In the genomic region with DNA sequence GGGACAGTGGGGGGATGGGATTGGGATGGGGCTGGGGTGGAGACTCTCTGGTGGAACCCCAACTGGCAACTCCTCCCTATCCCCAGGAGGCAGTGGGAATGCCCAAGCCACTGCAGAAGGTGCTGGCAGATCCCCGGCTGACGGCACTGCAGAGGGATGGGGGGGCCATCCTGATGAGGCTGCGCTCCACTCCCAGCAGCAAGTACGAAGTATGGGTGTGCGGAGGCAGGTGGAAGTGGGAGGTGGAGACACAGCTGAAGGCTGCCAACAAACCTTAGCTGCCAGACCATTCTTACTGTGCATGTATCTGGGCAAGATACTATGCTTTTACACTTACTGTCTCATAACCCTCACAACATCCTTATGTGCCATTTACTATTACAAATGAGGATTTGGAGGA, we compare ENCODE assay signal across 31 cellular contexts. TPM values are rescaled to one million over a fixed set of nuclear protein-coding genes. Genes with fewer than 3 reads are reported as not detected.
"Had no signal": no experiment of that assay in that cellular context is flagged by ENCODE, and none has a peak within 500 bp of the region (broad histone marks: within the 10 kb centered on the region; RNA-seq: fewer than 3 reads in every experiment).

No MANE protein-coding gene starts in this region.

- H3K27me3 ChIP-seq: brain microvascular endothelial cell, Peyer's patch, SJCRH30 had no signal

- ATAC-seq: activated naive CD4-positive, alpha-beta T cell treated with anti-CD3 and anti-CD28 coated beads, Interleukin-2, amount 50 U/mL, for 72 hours; activated T-cell treated with anti-CD3 and anti-CD28 coated beads, Interleukin-2, amount 50 U/mL, for 4 hours had no signal

- H3K4me3 ChIP-seq: Peyer's patch, SJCRH30 had no signal

- H3K9me3 ChIP-seq: Peyer's patch, SJCRH30, SK-N-SH had no signal

- H3K4me1 ChIP-seq: Peyer's patch, SJCRH30 had no signal

- H3K4me2 ChIP-seq: KMS-11, SK-N-SH had no signal

- H3K27ac ChIP-seq: brain microvascular endothelial cell, KMS-11, Peyer's patch, RWPE1, SJCRH30, VCaP had no signal

- DNase-seq: activated CD4-positive, alpha-beta memory T cell treated with anti-CD3 and anti-CD28 coated beads for 36 hours; activated CD4-positive, alpha-beta T cell treated with anti-CD3 and anti-CD28 coated beads, Interleukin-2, amount 10 ng/mL, durations not matched to agents 7 days and 5 days; activated CD4-positive, CD25-positive, alpha-beta regulatory T cell; activated CD8-positive, alpha-beta memory T cell treated with anti-CD3 and anti-CD28 coated beads for 24 hours; activated effector memory CD4-positive, alpha-beta T cell treated with anti-CD3 and anti-CD28 coated beads, Interleukin-2, amount 50 U/mL, for 16 hours; activated naive CD4-positive, alpha-beta T cell treated with Interleukin-2 at 50 U/mL for 16 hours; activated naive CD8-positive, alpha-beta T cell treated with anti-CD3 and anti-CD28 coated beads, Interleukin-2, amount 50 U/mL, for 24 hours; activated T-cell treated with anti-CD3 and anti-CD28 coated beads, Interleukin-2, amount 50 U/mL, for 4 hours; amniotic stem cell; brain microvascular endothelial cell; NCI-H1092; NCI-H1417; NCI-H2029; NCI-H2107; NCI-H345; NCI-H510A; NCI-H526 treated with DMSO at 0.1 percent for 48 hours; NCI-H82; Peyer's patch; Right ventricle myocardium superior; SJCRH30; SK-N-SH; T-helper 1 cell had no signal

- H3K9ac ChIP-seq: KMS-11, SK-N-SH had no signal

RNA-seq across cellular contexts. Expression of a gene that starts 8.2 kb away (rescaled TPM):
- total RNA-seq: T-helper 2 cell treated with Interferon-gamma antibody and Interleukin-4, amounts not matched to agents 100 ng/mL and 5 ng/mL, for 36 hours had no signal

RNA-seq across cellular contexts. Expression of a gene that starts 20.7 kb away (rescaled TPM):
- total RNA-seq: activated CD4-positive, alpha-beta memory T cell treated with anti-CD3 and anti-CD28 coated beads for 36 hours; activated CD4-positive, alpha-beta T cell treated with anti-CD3 and anti-CD28 coated beads, Interleukin-2, amount 10 ng/mL, durations not matched to agents 7 days and 5 days; activated naive CD4-positive, alpha-beta T cell treated with anti-CD3 and anti-CD28 coated beads, Interleukin-2, amount 50 U/mL, for 72 hours; activated T-cell treated with anti-CD3 and anti-CD28 coated beads, Interleukin-2, amount 50 U/mL, for 4 hours; cardiac septum; MCF 10A; OCI-LY7; Peyer's patch; Right ventricle myocardium superior; SJCRH30; T-helper 2 cell treated with Interferon-gamma antibody and Interleukin-4, amounts not matched to agents 100 ng/mL and 5 ng/mL, for 36 hours had no signal
- polyA plus RNA-seq: SK-N-SH had no signal

RNA-seq across cellular contexts. Expression of a gene that starts 22.6 kb away (rescaled TPM):
- total RNA-seq: activated CD4-positive, alpha-beta memory T cell treated with anti-CD3 and anti-CD28 coated beads for 36 hours; activated CD4-positive, alpha-beta T cell treated with anti-CD3 and anti-CD28 coated beads, Interleukin-2, amount 10 ng/mL, durations not matched to agents 7 days and 5 days; activated T-cell treated with anti-CD3 and anti-CD28 coated beads, Interleukin-2, amount 50 U/mL, for 4 hours; SJCRH30; T-helper 2 cell treated with Interferon-gamma antibody and Interleukin-4, amounts not matched to agents 100 ng/mL and 5 ng/mL, for 36 hours had no signal

RNA-seq across cellular contexts. Expression of a gene that starts 36.1 kb away (rescaled TPM):
- total RNA-seq: activated CD4-positive, alpha-beta memory T cell treated with anti-CD3 and anti-CD28 coated beads for 36 hours; activated CD4-positive, alpha-beta T cell treated with anti-CD3 and anti-CD28 coated beads, Interleukin-2, amount 10 ng/mL, durations not matched to agents 7 days and 5 days; activated naive CD4-positive, alpha-beta T cell treated with anti-CD3 and anti-CD28 coated beads, Interleukin-2, amount 50 U/mL, for 72 hours; activated T-cell treated with anti-CD3 and anti-CD28 coated beads, Interleukin-2, amount 50 U/mL, for 4 hours; cardiac septum; OCI-LY7; Peyer's patch; Right ventricle myocardium superior; SJCRH30; T-helper 2 cell treated with Interferon-gamma antibody and Interleukin-4, amounts not matched to agents 100 ng/mL and 5 ng/mL, for 36 hours had no signal
- polyA plus RNA-seq: SK-N-SH had no signal
